20 cellular contexts compared by ENCODE assay signal in the genomic region with DNA sequence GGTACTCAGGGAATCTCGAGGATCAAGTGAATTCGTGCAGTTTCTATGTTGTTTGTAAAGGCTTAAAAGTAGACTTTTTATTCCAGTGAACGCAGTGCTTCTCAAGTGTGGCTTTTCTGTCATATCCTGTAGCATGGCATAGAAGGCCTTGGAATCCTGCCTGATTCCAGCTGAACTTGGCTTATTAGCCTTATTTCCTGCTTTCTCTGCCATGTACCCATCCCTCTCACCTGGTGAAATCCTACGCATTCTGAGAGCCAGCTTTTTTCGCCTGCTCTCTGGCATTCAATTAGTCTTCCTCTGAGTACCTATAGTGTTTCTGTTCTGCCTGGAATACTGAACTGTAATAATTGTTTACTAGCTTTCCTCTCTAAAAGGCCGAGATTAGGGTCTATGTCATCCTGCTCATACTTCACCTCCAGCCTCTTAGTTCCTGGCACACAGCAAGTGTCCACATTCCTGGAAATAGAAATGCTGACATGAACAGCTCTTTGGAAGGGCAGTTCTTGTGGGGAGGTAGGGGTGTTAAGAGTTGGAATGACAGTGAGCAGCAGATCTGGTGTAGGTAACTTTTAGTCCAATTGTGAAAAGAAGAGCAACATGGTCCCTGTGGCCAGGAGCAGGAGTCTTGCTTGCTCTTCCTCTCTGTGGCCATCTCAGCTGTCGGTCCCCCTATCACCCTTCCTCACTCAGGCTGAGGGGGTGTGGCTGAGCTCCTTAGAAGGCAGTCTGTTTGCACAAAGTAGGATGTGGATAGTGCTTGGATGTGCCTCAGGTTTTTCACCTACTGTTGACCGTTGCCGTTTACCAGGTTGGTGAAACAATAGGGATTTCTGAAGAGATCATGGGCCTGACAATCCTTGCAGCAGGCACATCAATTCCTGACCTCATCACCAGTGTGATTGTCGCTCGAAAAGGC. TPM values are rescaled to one million over a fixed set of nuclear protein-coding genes. Genes with fewer than 3 reads are reported as not detected.
A peak's percentile ranks its signal among the peaks of the same experiment; 100 is the strongest.
DNase-seq lines count a peak whose midpoint lies in the region; ATAC-seq, FAIRE-seq and TF ChIP-seq lines count a peak whose summit lies in the region.
"Had no signal": no experiment of that assay in that cellular context is flagged by ENCODE, and none has a peak within 500 bp of the region (broad histone marks: within the 10 kb centered on the region; RNA-seq: fewer than 3 reads in every experiment).

No MANE protein-coding gene starts in this region.

- H3K27me3 ChIP-seq in keratinocyte (ENCODE audit: control insufficient read depth, extremely low read depth, insufficient read depth, low read length): no peaks in the 10 kb centered on the region

- no peak overlapping the region for H3K9ac ChIP-seq in keratinocyte (ENCODE audit: control insufficient read depth, extremely low read depth, insufficient read depth, low read length)

- H3K9me3 ChIP-seq in keratinocyte (ENCODE audit: control insufficient read depth, low read depth, low read length): no peaks in the 10 kb centered on the region
- H3K9me3 ChIP-seq: Caco-2 had no signal

- DNase-seq in natural killer cell: no peak
- DNase-seq in natural killer cell treated with Interleukin-12 subunit alpha and Interleukin-12 subunit beta and Interleukin-15 and Interleukin-18, amount 100 ng/mL, for 72 hours (ENCODE audit: low spot score): no peak
- peak; percentile 48 for DNase-seq in NCI-H2029 treated with DMSO at 0.1 percent for 48 hours (lab: John Stamatoyannopoulos, UW)
- no peak for DNase-seq in keratinocyte (ENCODE audit: low read depth, low spot score)
- no peak for DNase-seq in effector CD4-positive, alpha-beta T cell
- no peak for DNase-seq in activated CD8-positive, alpha-beta memory T cell treated with anti-CD3 and anti-CD28 coated beads, Interleukin-2, amount 50 U/mL, for 4 hours
- DNase-seq: activated CD4-positive, alpha-beta T cell treated with anti-CD3 and anti-CD28 coated beads, Interleukin-2, amount 50 U/mL, for 1 hour; activated naive CD4-positive, alpha-beta T cell treated with anti-CD3 and anti-CD28 coated beads, Interleukin-2, amount 10 ng/mL, durations not matched to agents 7 days and 5 days; Caco-2; H7; NCI-H1436 treated with DMSO at 0.1 percent for 48 hours; OCI-M1; SHP77 treated with DMSO at 0.1 percent for 48 hours; stimulated activated CD4-positive, alpha-beta T cell treated with anti-CD3 and anti-CD28 coated beads, Interleukin-4, amount 100 ng/mL, for 4 hours; T-cell had no signal

- H3K27ac ChIP-seq in keratinocyte (ENCODE audit: control insufficient read depth, insufficient read depth, low read length): no peak overlapping the region
- H3K27ac ChIP-seq: coronary artery had no signal

- H4K20me1 ChIP-seq in keratinocyte (ENCODE audit: control insufficient read depth, extremely low read depth, insufficient read depth, low read length): no peaks in the 10 kb centered on the region

- intact Hi-C loops in natural killer cell (cut with micrococcal nuclease): no loop called here

- H3K27me3 Mint-ChIP-seq in natural killer cell (ENCODE audit: low read depth in 2 of 2): no peaks in the 10 kb centered on the region
- H3K27me3 Mint-ChIP-seq in natural killer cell treated with Interleukin-12 subunit alpha and Interleukin-12 subunit beta and Interleukin-15 and Interleukin-18, amount 100 ng/mL, for 72 hours: no peaks in the 10 kb centered on the region
- H3K27me3 Mint-ChIP-seq: activated naive CD4-positive, alpha-beta T cell treated with anti-CD3 and anti-CD28 coated beads, Interleukin-2, amount 10 ng/mL, durations not matched to agents 7 days and 5 days; progenitor cell of endocrine pancreas; T-cell had no signal

- H3K79me2 ChIP-seq in keratinocyte (ENCODE audit: control insufficient read depth, insufficient read depth, low read length): no peaks in the 10 kb centered on the region

- H3K4me1 Mint-ChIP-seq in natural killer cell: peaks cover 0 to 6% of the 10 kb centered on the region in 2 donors
- H3K4me1 Mint-ChIP-seq in natural killer cell treated with Interleukin-12 subunit alpha and Interleukin-12 subunit beta and Interleukin-15 and Interleukin-18, amount 100 ng/mL, for 72 hours (ENCODE audit: low read depth in 2 of 2): peaks cover 6% of the 10 kb centered on the region in 2 donors
- H3K4me1 Mint-ChIP-seq: neural crest cell had no signal

- no peak overlapping the region for H2AFZ ChIP-seq in keratinocyte (ENCODE audit: control insufficient read depth, low read length)

- H3K4me1 ChIP-seq in keratinocyte (ENCODE audit: control insufficient read depth, extremely low read depth, insufficient read depth, low read length): peaks cover 35% of the 10 kb centered on the region

- dilution Hi-C loops in keratinocyte (cut with MboI; ENCODE audit: extremely low pct_ligation_motif_present, low sequenced_read_pairs): no loop called here

- H3K36me3 ChIP-seq in keratinocyte (ENCODE audit: control insufficient read depth in 2 of 2, extremely low read depth in 1 of 2, insufficient read depth in 2 of 2, low read length in 2 of 2): peaks cover 2 to 4% of the 10 kb centered on the region in 2 experiments

- no peak overlapping the region for H3K4me3 Mint-ChIP-seq in natural killer cell
- H3K4me3 Mint-ChIP-seq in natural killer cell treated with Interleukin-12 subunit alpha and Interleukin-12 subunit beta and Interleukin-15 and Interleukin-18, amount 100 ng/mL, for 72 hours: no peak overlapping the region
- H3K4me3 Mint-ChIP-seq: activated naive CD4-positive, alpha-beta T cell treated with anti-CD3 and anti-CD28 coated beads, Interleukin-2, amount 10 ng/mL, durations not matched to agents 7 days and 5 days; neural crest cell; T-cell had no signal

- H3K9me1 ChIP-seq in keratinocyte (ENCODE audit: control insufficient read depth, extremely low read depth, insufficient read depth, low read length): peaks cover 2% of the 10 kb centered on the region

- H3K4me3 ChIP-seq in keratinocyte (ENCODE audit: control insufficient read depth in 2 of 3, extremely low read depth in 1 of 3, insufficient read depth in 2 of 3, low read depth in 1 of 3, low read length in 3 of 3): no peak overlapping the region
- H3K4me3 ChIP-seq: coronary artery, smooth muscle cell had no signal

- no peaks in the 10 kb centered on the region for H3K9me3 Mint-ChIP-seq in natural killer cell
- no peaks in the 10 kb centered on the region for H3K9me3 Mint-ChIP-seq in natural killer cell treated with Interleukin-12 subunit alpha and Interleukin-12 subunit beta and Interleukin-15 and Interleukin-18, amount 100 ng/mL, for 72 hours
- H3K9me3 Mint-ChIP-seq: activated naive CD4-positive, alpha-beta T cell treated with anti-CD3 and anti-CD28 coated beads, Interleukin-2, amount 10 ng/mL, durations not matched to agents 7 days and 5 days; neural crest cell; T-cell had no signal

- peak; percentile 9 for FAIRE-seq in keratinocyte (lab: Jason Lieb, UNC)

- ATAC-seq in natural killer cell: no peak
- ATAC-seq in natural killer cell treated with Interleukin-12 subunit alpha and Interleukin-12 subunit beta and Interleukin-15 and Interleukin-18, amount 100 ng/mL, for 72 hours: no peak
- no peak for ATAC-seq in GM19395 (IDR thresholded peaks at IDR 0.05; ENCODE audit: unreplicated experiment)
- ATAC-seq: T-cell had no signal

- TF ChIP-seq CTCF in natural killer cell (IDR thresholded peaks at IDR 0.05) (no peak), keratinocyte (optimal IDR thresholded peaks at IDR 0.05 in 1 of 3, IDR thresholded peaks at IDR 0.05 in 1 of 3, conservative IDR thresholded peaks at IDR 0.05 in 1 of 3; ENCODE audit: extremely low read depth in 1 of 3, insufficient read depth in 2 of 3, low read length in 3 of 3) (no peak)

- H3K4me2 ChIP-seq in keratinocyte (ENCODE audit: control insufficient read depth, extremely low read depth, insufficient read depth, low read depth, low read length): no peak overlapping the region
- H3K4me2 ChIP-seq: smooth muscle cell had no signal

- peak overlapping the region; percentile 13 to 59 for H3K27ac Mint-ChIP-seq in natural killer cell
- H3K27ac Mint-ChIP-seq in natural killer cell treated with Interleukin-12 subunit alpha and Interleukin-12 subunit beta and Interleukin-15 and Interleukin-18, amount 100 ng/mL, for 72 hours: peak overlapping the region in 1 of 2 donors; percentile 49
- H3K27ac Mint-ChIP-seq: activated naive CD4-positive, alpha-beta T cell treated with anti-CD3 and anti-CD28 coated beads, Interleukin-2, amount 10 ng/mL, durations not matched to agents 7 days and 5 days; progenitor cell of endocrine pancreas had no signal

- no peaks in the 10 kb centered on the region for H3K36me3 Mint-ChIP-seq in natural killer cell
- peaks cover 30% of the 10 kb centered on the region for H3K36me3 Mint-ChIP-seq in natural killer cell treated with Interleukin-12 subunit alpha and Interleukin-12 subunit beta and Interleukin-15 and Interleukin-18, amount 100 ng/mL, for 72 hours

RNA-seq across cellular contexts. Expression of a gene that starts 30.4 kb away (rescaled TPM):
- 10 to 100 TPM in 1 of 3 donors, 1 to 10 TPM in 2; 6.9 to 12.5 (median 7.8) TPM for total RNA-seq in natural killer cell
- 1 to 10 TPM; 2.9 to 6.6 TPM for total RNA-seq in natural killer cell treated with Interleukin-12 subunit alpha and Interleukin-12 subunit beta and Interleukin-15 and Interleukin-18, amount 100 ng/mL, for 72 hours
- polyA plus RNA-seq in keratinocyte: 2.9 to 4.0 TPM (median 4.0 TPM) in 3 replicates
- 3.3 TPM for polyA plus RNA-seq in keratinocyte (2011; ENCODE audit: low read depth)
- 2.8 and 3.2 TPM in 2 replicates for polyA plus RNA-seq in keratinocyte (2011; cell fraction: cytosol; rRNA removed)
- polyA plus RNA-seq in keratinocyte (2011; cell fraction: nucleus; rRNA removed): 7.8 and 8.2 TPM in 2 replicates
- polyA plus RNA-seq in keratinocyte (2012; ENCODE audit: low replicate concordance): 3.7 and 5.3 TPM in 2 replicates
- polyA minus RNA-seq in keratinocyte: 4.2 to 9.2 TPM (median 8.2 TPM) in 3 replicates
- polyA minus RNA-seq in keratinocyte (2011; cell fraction: cytosol; rRNA and poly(A)+ RNA removed): 2.3 TPM
- 5.6 and 6.7 TPM in 2 replicates for polyA minus RNA-seq in keratinocyte (2011; cell fraction: nucleus; rRNA and poly(A)+ RNA removed)

RNA-seq across cellular contexts. Expression of a gene that starts 41.2 kb away (rescaled TPM):
- 10 to 100 TPM; 23.5 to 33.6 (median 26.4) TPM for total RNA-seq in natural killer cell
- 10 to 100 TPM; 51.1 to 51.3 TPM for total RNA-seq in natural killer cell treated with Interleukin-12 subunit alpha and Interleukin-12 subunit beta and Interleukin-15 and Interleukin-18, amount 100 ng/mL, for 72 hours
- 40.4 to 51.0 TPM (median 47.6 TPM) in 3 replicates for polyA plus RNA-seq in keratinocyte
- polyA plus RNA-seq in keratinocyte (2011; ENCODE audit: low read depth): 6.6 TPM
- polyA plus RNA-seq in keratinocyte (2011; cell fraction: cytosol; rRNA removed): 29.2 and 49.2 TPM in 2 replicates
- 50.7 and 57.9 TPM in 2 replicates for polyA plus RNA-seq in keratinocyte (2011; cell fraction: nucleus; rRNA removed)
- polyA plus RNA-seq in keratinocyte (2012; ENCODE audit: low replicate concordance): 24.7 and 26.4 TPM in 2 replicates
- 24.0 to 54.3 TPM (median 43.4 TPM) in 3 replicates for polyA minus RNA-seq in keratinocyte
- polyA minus RNA-seq in keratinocyte (2011; cell fraction: cytosol; rRNA and poly(A)+ RNA removed): 43.9 TPM
- polyA minus RNA-seq in keratinocyte (2011; cell fraction: nucleus; rRNA and poly(A)+ RNA removed): 29.5 and 45.3 TPM in 2 replicates
